In the genomic region with DNA sequence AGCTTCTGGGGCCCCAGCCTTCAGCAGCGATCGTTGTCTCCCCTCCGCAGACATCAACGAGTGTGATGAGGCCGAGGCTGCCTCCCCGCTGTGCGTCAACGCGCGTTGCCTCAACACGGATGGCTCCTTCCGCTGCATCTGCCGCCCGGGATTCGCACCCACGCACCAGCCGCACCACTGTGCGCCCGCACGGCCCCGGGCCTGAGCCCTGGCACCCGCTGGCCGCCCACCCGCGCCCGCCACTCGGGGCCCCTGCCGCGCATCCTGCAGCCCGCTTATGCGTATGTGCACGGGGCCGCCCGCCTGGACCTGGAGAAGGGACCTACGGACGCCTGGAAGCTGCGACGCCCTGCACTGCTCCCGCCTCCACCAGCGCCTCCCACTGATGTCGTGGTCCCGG, we compare ENCODE assay signal across 21 cellular contexts. TPM values are rescaled to one million over a fixed set of nuclear protein-coding genes. Genes with fewer than 3 reads are reported as not detected.
A peak's percentile ranks its signal among the peaks of the same experiment; 100 is the strongest.
DNase-seq lines count a peak whose midpoint lies in the region; ATAC-seq, FAIRE-seq and TF ChIP-seq lines count a peak whose summit lies in the region.
"Had no signal": no experiment of that assay in that cellular context is flagged by ENCODE, and none has a peak within 500 bp of the region (broad histone marks: within the 10 kb centered on the region; RNA-seq: fewer than 3 reads in every experiment).

No MANE protein-coding gene starts in this region.

- no peak overlapping the region for H3K18ac ChIP-seq in neuronal stem cell (ENCODE audit: low read length)

- 0 out of 2 replicates have a peak, but pooled peaks cover under 1% of the 10 kb centered on the region for H3K4me1 ChIP-seq in HEK293 (ENCODE audit: control insufficient read depth, insufficient read depth, low read length)
- H3K4me1 ChIP-seq in neuronal stem cell (ENCODE audit: control insufficient read depth in 2 of 2, insufficient read depth in 1 of 2, low read depth in 1 of 2, low read length in 2 of 2), result peaks cover 6 to 12% of the 10 kb centered on the region in 2 donors

- intact Hi-C loops in CD4-positive, alpha-beta T cell (cut with DNase I, micrococcal nuclease), result no loop called here

- H2BK15ac ChIP-seq in neuronal stem cell (ENCODE audit: low read length), result no peak overlapping the region

- WGBS in neuronal stem cell (ENCODE audit: extremely low coverage in 2 of 2, insufficient read length in 2 of 2, insufficient replicate concordance in 1 of 2), 2 donors, result no CpG with 5 or more reads among the region's 42 CpGs

- no peaks in the 10 kb centered on the region for H3K27me3 Mint-ChIP-seq in activated naive CD8-positive, alpha-beta T cell treated with anti-CD3 and anti-CD28 coated beads, Interleukin-2, amount 50 U/mL, for 24 hours
- H3K27me3 Mint-ChIP-seq in activated naive CD8-positive, alpha-beta T cell treated with anti-CD3 and anti-CD28 coated beads for 36 hours, result peaks cover 6% of the 10 kb centered on the region
- H3K27me3 Mint-ChIP-seq in CD4-positive, alpha-beta T cell, result no peaks in the 10 kb centered on the region
- H3K27me3 Mint-ChIP-seq in activated CD8-positive, alpha-beta memory T cell treated with anti-CD3 and anti-CD28 coated beads, Interleukin-2, amount 10 ng/mL, durations not matched to agents 7 days and 5 days, result peaks cover 3% of the 10 kb centered on the region
- H3K27me3 Mint-ChIP-seq: CD8-positive, alpha-beta memory T cell had no signal

- H3K9ac ChIP-seq in neuronal stem cell (ENCODE audit: low read depth, low read length, poor library complexity), result peak overlapping the region; percentile 13
- H3K9ac ChIP-seq: BLaER1 treated with 17β-estradiol and CSF1 and Interleukin-3, amounts not matched to agents 10 nM and 100 nM had no signal

- no peak overlapping the region for H3K4me2 ChIP-seq in neuronal stem cell (ENCODE audit: insufficient read depth, low read length, poor library complexity, severe bottlenecking)
- H3K4me2 ChIP-seq: BLaER1 treated with 17β-estradiol and CSF1 and Interleukin-3, amounts not matched to agents 10 nM and 100 nM; GM23338 had no signal

- H3K9me3 ChIP-seq in CD4-positive, alpha-beta T cell (ENCODE audit: control insufficient read depth, low read length), result no peaks in the 10 kb centered on the region
- H3K9me3 ChIP-seq in HEK293 (ENCODE audit: control insufficient read depth, insufficient read depth, low read depth, low read length), result no peaks in the 10 kb centered on the region
- no peaks in the 10 kb centered on the region for H3K9me3 ChIP-seq in neuronal stem cell (replicated peaks in 1 of 2; ENCODE audit: control insufficient read depth in 2 of 2, insufficient read depth in 1 of 2, low read depth in 1 of 2, low read length in 2 of 2)
- H3K9me3 ChIP-seq: BLaER1 treated with 17β-estradiol and CSF1 and Interleukin-3, amounts not matched to agents 10 nM and 100 nM had no signal

- no peaks in the 10 kb centered on the region for H3K9me3 Mint-ChIP-seq in activated naive CD8-positive, alpha-beta T cell treated with anti-CD3 and anti-CD28 coated beads, Interleukin-2, amount 50 U/mL, for 24 hours
- H3K9me3 Mint-ChIP-seq in activated naive CD8-positive, alpha-beta T cell treated with anti-CD3 and anti-CD28 coated beads for 36 hours, result no peaks in the 10 kb centered on the region
- H3K9me3 Mint-ChIP-seq in CD4-positive, alpha-beta T cell, result no peaks in the 10 kb centered on the region
- H3K9me3 Mint-ChIP-seq in activated CD8-positive, alpha-beta memory T cell treated with anti-CD3 and anti-CD28 coated beads, Interleukin-2, amount 10 ng/mL, durations not matched to agents 7 days and 5 days (ENCODE audit: low read depth), result no peaks in the 10 kb centered on the region
- H3K9me3 Mint-ChIP-seq: CD8-positive, alpha-beta memory T cell; GM23338; HFFc6 had no signal

- no peak overlapping the region for H2BK5ac ChIP-seq in neuronal stem cell (ENCODE audit: low read length)

- no peak overlapping the region for H3K23ac ChIP-seq in neuronal stem cell (ENCODE audit: low read depth, low read length, poor library complexity)

- POLR2A ChIA-PET in CD4-positive, alpha-beta T cell (lab: Charles Lee), result interaction anchor here (0.8 kb wide), 1 partner anchor 16 kb away, joined by 3 read pairs; no protein-coding TSS in a partner anchor
- POLR2A ChIA-PET in HEK293 (lab: Yijun Ruan, JAX), result no interaction called here

- H3K27me3 ChIP-seq in CD4-positive, alpha-beta T cell (ENCODE audit: control insufficient read depth, insufficient read depth, low read length), result no peaks in the 10 kb centered on the region
- peaks cover 0 to 3% (median 0%) of the 10 kb centered on the region in 3 experiments for H3K27me3 ChIP-seq in neuronal stem cell (ENCODE audit: control insufficient read depth in 3 of 3, insufficient read depth in 3 of 3, low read depth in 1 of 3, low read length in 3 of 3)
- H3K27me3 ChIP-seq: BLaER1 treated with 17β-estradiol and CSF1 and Interleukin-3, amounts not matched to agents 10 nM and 100 nM had no signal

- no peak overlapping the region for H2BK120ac ChIP-seq in neuronal stem cell (ENCODE audit: low read depth, low read length)

- H3K79me1 ChIP-seq in neuronal stem cell (ENCODE audit: low read depth, low read length), result no peaks in the 10 kb centered on the region

- peaks cover 0 to 6% of the 10 kb centered on the region in 2 experiments; a peak in 2 of 3 replicates for H3K36me3 ChIP-seq in HEK293 (ENCODE audit: control insufficient read depth in 2 of 2, insufficient read depth in 1 of 2, low read length in 2 of 2)
- peaks cover 8 to 61% of the 10 kb centered on the region in 2 donors for H3K36me3 ChIP-seq in neuronal stem cell (replicated peaks in 1 of 2; ENCODE audit: control insufficient read depth in 2 of 2, insufficient read depth in 2 of 2, low read length in 2 of 2)

- H3K36me3 Mint-ChIP-seq in activated naive CD8-positive, alpha-beta T cell treated with anti-CD3 and anti-CD28 coated beads, Interleukin-2, amount 50 U/mL, for 24 hours (ENCODE audit: low read depth), result peaks cover 25% of the 10 kb centered on the region
- H3K36me3 Mint-ChIP-seq in activated naive CD8-positive, alpha-beta T cell treated with anti-CD3 and anti-CD28 coated beads for 36 hours, result peaks cover 18% of the 10 kb centered on the region
- H3K36me3 Mint-ChIP-seq in CD4-positive, alpha-beta T cell (ENCODE audit: low read depth), result peaks cover 25% of the 10 kb centered on the region
- peaks cover 8% of the 10 kb centered on the region for H3K36me3 Mint-ChIP-seq in activated CD8-positive, alpha-beta memory T cell treated with anti-CD3 and anti-CD28 coated beads, Interleukin-2, amount 10 ng/mL, durations not matched to agents 7 days and 5 days

- H3K4me3 ChIP-seq in HEK293 (ENCODE audit: low read depth, low read length) (no peak overlapping the region), neuronal stem cell (ENCODE audit: low read length in 2 of 2) (no peak overlapping the region)
- H3K4me3 ChIP-seq: BLaER1 treated with 17β-estradiol and CSF1 and Interleukin-3, amounts not matched to agents 10 nM and 100 nM; GM23338 had no signal

- H2BK12ac ChIP-seq in neuronal stem cell (ENCODE audit: low read length), result no peak overlapping the region

- H3K14ac ChIP-seq in neuronal stem cell (ENCODE audit: low read length), result no peak overlapping the region

- DNase-seq in activated naive CD8-positive, alpha-beta T cell treated with anti-CD3 and anti-CD28 coated beads, Interleukin-2, amount 50 U/mL, for 24 hours, result no peak
- no peak for DNase-seq in activated naive CD8-positive, alpha-beta T cell treated with anti-CD3 and anti-CD28 coated beads for 36 hours
- DNase-seq in CD4-positive, alpha-beta T cell, result no peak
- no peak for DNase-seq in neuronal stem cell (ENCODE audit: low spot score)
- DNase-seq in activated CD8-positive, alpha-beta memory T cell treated with anti-CD3 and anti-CD28 coated beads, Interleukin-2, amount 10 ng/mL, durations not matched to agents 7 days and 5 days, result no peak
- DNase-seq in GM19239 (ENCODE audit: insufficient read length, low spot score), result no peak
- DNase-seq in GF-D8 (lab: John Stamatoyannopoulos, UW), result no peak
- DNase-seq: COR-L47, HCEC 1CT, HFFc6 had no signal

- H2AFZ ChIP-seq in neuronal stem cell (ENCODE audit: low read length), result no peak overlapping the region
- H2AFZ ChIP-seq: GM23338 had no signal

- no peak overlapping the region for H2AK5ac ChIP-seq in neuronal stem cell (ENCODE audit: low read depth, low read length)

- peak overlapping the region; percentile 67 for H3K27ac Mint-ChIP-seq in activated naive CD8-positive, alpha-beta T cell treated with anti-CD3 and anti-CD28 coated beads, Interleukin-2, amount 50 U/mL, for 24 hours
- no peak overlapping the region for H3K27ac Mint-ChIP-seq in activated naive CD8-positive, alpha-beta T cell treated with anti-CD3 and anti-CD28 coated beads for 36 hours
- peak overlapping the region; percentile 34 for H3K27ac Mint-ChIP-seq in CD4-positive, alpha-beta T cell
- no peak overlapping the region for H3K27ac Mint-ChIP-seq in activated CD8-positive, alpha-beta memory T cell treated with anti-CD3 and anti-CD28 coated beads, Interleukin-2, amount 10 ng/mL, durations not matched to agents 7 days and 5 days
- H3K27ac Mint-ChIP-seq: B cell, GM23338, HFFc6 had no signal

- CTCF ChIA-PET in CD4-positive, alpha-beta T cell (lab: Charles Lee), result no interaction called here
- CTCF ChIA-PET in HEK293 (lab: Yijun Ruan, JAX), result interaction anchor here (0.6 to 11.7 kb wide), 2 partner anchors 27 to 80 kb away, joined by 3 to 470 read pairs; partner anchors contain the start of gene LTBP4
- CTCF ChIA-PET in activated CD8-positive, alpha-beta memory T cell treated with anti-CD3 and anti-CD28 coated beads, Interleukin-2, amount 10 ng/mL, durations not matched to agents 7 days and 5 days (lab: Charles Lee), result no interaction called here

- no peak for ATAC-seq in activated naive CD8-positive, alpha-beta T cell treated with anti-CD3 and anti-CD28 coated beads, Interleukin-2, amount 50 U/mL, for 24 hours
- no peak for ATAC-seq in CD4-positive, alpha-beta T cell (ENCODE audit: poor library complexity)
- no peak for ATAC-seq in activated CD8-positive, alpha-beta memory T cell treated with anti-CD3 and anti-CD28 coated beads, Interleukin-2, amount 10 ng/mL, durations not matched to agents 7 days and 5 days
- ATAC-seq: GM23338 had no signal

- peaks cover 13% of the 10 kb centered on the region for H3K4me1 Mint-ChIP-seq in activated naive CD8-positive, alpha-beta T cell treated with anti-CD3 and anti-CD28 coated beads, Interleukin-2, amount 50 U/mL, for 24 hours
- peaks cover 13% of the 10 kb centered on the region for H3K4me1 Mint-ChIP-seq in activated naive CD8-positive, alpha-beta T cell treated with anti-CD3 and anti-CD28 coated beads for 36 hours
- H3K4me1 Mint-ChIP-seq in CD4-positive, alpha-beta T cell (ENCODE audit: low read depth), result peaks cover 11% of the 10 kb centered on the region
- peaks cover 14% of the 10 kb centered on the region for H3K4me1 Mint-ChIP-seq in activated CD8-positive, alpha-beta memory T cell treated with anti-CD3 and anti-CD28 coated beads, Interleukin-2, amount 10 ng/mL, durations not matched to agents 7 days and 5 days

- H3K27ac ChIP-seq in CD4-positive, alpha-beta T cell (ENCODE audit: low read depth, low read length), result no peak overlapping the region
- H3K27ac ChIP-seq in HEK293 (ENCODE audit: extremely low read depth, low read depth, low read length) (0 out of 2 replicates have a peak overlapping the region, but pooled peaks have one; percentile 22), neuronal stem cell (replicated peaks; ENCODE audit: low read length) (no peak overlapping the region)
- H3K27ac ChIP-seq: BLaER1 treated with 17β-estradiol and CSF1 and Interleukin-3, amounts not matched to agents 10 nM and 100 nM; HL-60 had no signal

- H3K4ac ChIP-seq in neuronal stem cell (ENCODE audit: low read length), result no peak overlapping the region

- TF ChIP-seq CTCF in CD4-positive, alpha-beta T cell (IDR thresholded peaks at IDR 0.05), result no peak
- TF ChIP-seq CTCF in HEK293 (tag by site-specific recombination; IDR thresholded peaks at IDR 0.05), result no peak

- FAIRE-seq in GM19239 (lab: Jason Lieb, UNC), result no peak
- FAIRE-seq: D721Med, G401.6, GM12892, GM18507, H54 had no signal

- no peak overlapping the region for H4K8ac ChIP-seq in neuronal stem cell (ENCODE audit: low read depth, low read length)

- no peak overlapping the region for H3K4me3 Mint-ChIP-seq in activated naive CD8-positive, alpha-beta T cell treated with anti-CD3 and anti-CD28 coated beads, Interleukin-2, amount 50 U/mL, for 24 hours
- H3K4me3 Mint-ChIP-seq in activated naive CD8-positive, alpha-beta T cell treated with anti-CD3 and anti-CD28 coated beads for 36 hours, result no peak overlapping the region
- no peak overlapping the region for H3K4me3 Mint-ChIP-seq in CD4-positive, alpha-beta T cell
- H3K4me3 Mint-ChIP-seq in activated CD8-positive, alpha-beta memory T cell treated with anti-CD3 and anti-CD28 coated beads, Interleukin-2, amount 10 ng/mL, durations not matched to agents 7 days and 5 days, result no peak overlapping the region
- H3K4me3 Mint-ChIP-seq: B cell; CD8-positive, alpha-beta memory T cell; GM23338; HFFc6 had no signal

- peak overlapping the region; percentile 14 for H4K91ac ChIP-seq in neuronal stem cell (ENCODE audit: low read depth, low read length, poor library complexity)

RNA-seq across cellular contexts. Expression of gene LTBP4, which starts 28.2 kb away (rescaled TPM):
- 100 to 1,000 TPM in 1 of 2 experiments, 10 to 100 TPM in 1; 99.3 to 102 TPM for total RNA-seq in activated naive CD8-positive, alpha-beta T cell treated with anti-CD3 and anti-CD28 coated beads for 36 hours
- 100 to 1,000 TPM; 116 to 134 TPM for total RNA-seq in CD4-positive, alpha-beta T cell
- 83.2 TPM for polyA plus RNA-seq in neuronal stem cell (2013, experiment 1 of 2)
- polyA plus RNA-seq in neuronal stem cell (2013, experiment 2 of 2), result 84.5 TPM
- total RNA-seq in activated CD8-positive, alpha-beta memory T cell treated with anti-CD3 and anti-CD28 coated beads, Interleukin-2, amount 10 ng/mL, durations not matched to agents 7 days and 5 days, result 10 to 100 TPM; 42.8 to 75.9 TPM

RNA-seq across cellular contexts. Expression of gene SHKBP1, which starts 52.7 kb away (rescaled TPM):
- total RNA-seq in activated naive CD8-positive, alpha-beta T cell treated with anti-CD3 and anti-CD28 coated beads for 36 hours, result 10 to 100 TPM; 71.1 to 74.5 TPM
- total RNA-seq in CD4-positive, alpha-beta T cell, result 10 to 100 TPM; 82.5 to 92.9 TPM
- 71.5 TPM for polyA plus RNA-seq in neuronal stem cell (2013, experiment 1 of 2)
- polyA plus RNA-seq in neuronal stem cell (2013, experiment 2 of 2), result 74.4 TPM
- total RNA-seq in activated CD8-positive, alpha-beta memory T cell treated with anti-CD3 and anti-CD28 coated beads, Interleukin-2, amount 10 ng/mL, durations not matched to agents 7 days and 5 days, result 100 to 1,000 TPM; 135 to 153 TPM

Comparison
In these comparisons a context has a peak if more than half of its experiments do, and no peak if none do; other contexts are left out.
1. H3K27ac Mint-ChIP-seq: peak in activated naive CD8-positive, alpha-beta T cell treated with anti-CD3 and anti-CD28 coated beads, Interleukin-2, amount 50 U/mL, for 24 hours (single experiment) and CD4-positive, alpha-beta T cell (single experiment); none in activated naive CD8-positive, alpha-beta T cell treated with anti-CD3 and anti-CD28 coated beads for 36 hours (single experiment) and activated CD8-positive, alpha-beta memory T cell treated with anti-CD3 and anti-CD28 coated beads, Interleukin-2, amount 10 ng/mL, durations not matched to agents 7 days and 5 days (single experiment).